In genomic region chr1:42765271-42765670, GRCh38 we compare ENCODE assay signal across 10 cellular contexts. TPM values are rescaled to one million over a fixed set of nuclear protein-coding genes. Genes with fewer than 3 reads are reported as not detected.
DNase-seq lines count a peak whose midpoint lies in the region; ATAC-seq, FAIRE-seq and TF ChIP-seq lines count a peak whose summit lies in the region.
"Had no signal": no experiment of that assay in that cellular context is flagged by ENCODE, and none has a peak within 500 bp of the region (broad histone marks: within the 10 kb centered on the region; RNA-seq: fewer than 3 reads in every experiment).

No MANE protein-coding gene starts in this region.

- peaks cover 18% of the 10 kb centered on the region for H3F3A ChIP-seq in GM23248 (ENCODE audit: insufficient read depth)

- no peaks in the 10 kb centered on the region for H3K9me3 ChIP-seq in GM23248 (ENCODE audit: low read depth)
- no peaks in the 10 kb centered on the region for H3K9me3 ChIP-seq in keratinocyte (ENCODE audit: control insufficient read depth, low read depth, low read length)
- no peaks in the 10 kb centered on the region for H3K9me3 ChIP-seq in spleen

- no peak overlapping the region for H3K27ac Mint-ChIP-seq in WTC11

- in situ Hi-C loops in GM23248 (cut with MboI) = no loop called here

- WGBS in GM23248 (ENCODE audit: low coverage in 1 of 2, low lambda C conversion rate in 2 of 2, missing lambda C conversion rate in 2 of 2), 2 experiments = 2% methylated on average over 7 of the region's 7 CpGs
- WGBS in spleen, 5 donors = 48 to 63% (median 54%) methylated on average over 7 of the region's 7 CpGs

- dilution Hi-C loops in keratinocyte (cut with MboI; ENCODE audit: extremely low pct_ligation_motif_present, low sequenced_read_pairs) = no loop called here

- TF ChIP-seq CTCF in WI38 (IDR thresholded peaks at IDR 0.05; ENCODE audit: low read depth, low read length) = no peak
- TF ChIP-seq CTCF in keratinocyte (optimal IDR thresholded peaks at IDR 0.05 in 1 of 3, IDR thresholded peaks at IDR 0.05 in 1 of 3, conservative IDR thresholded peaks at IDR 0.05 in 1 of 3; ENCODE audit: extremely low read depth in 1 of 3, insufficient read depth in 2 of 3, low read length in 3 of 3) = no peak
- no peak for TF ChIP-seq CTCF in spleen (IDR thresholded peaks at IDR 0.05 in 8 of 11, conservative IDR thresholded peaks at IDR 0.05 in 3 of 11)
- no peak for TF ChIP-seq CTCF in WTC11 (IDR thresholded peaks at IDR 0.05)

- TF ChIP-seq POLR2A in spleen (IDR thresholded peaks at IDR 0.05) (no peak), GM18505 (IDR thresholded peaks at IDR 0.05; ENCODE audit: borderline replicate concordance, extremely low read depth, insufficient read depth, insufficient read length) (no peak)

- H2AFZ ChIP-seq in GM23248 (peak overlapping the region; percentile 71), keratinocyte (ENCODE audit: control insufficient read depth, low read length) (no peak overlapping the region)

- H3K9me1 ChIP-seq in keratinocyte (ENCODE audit: control insufficient read depth, extremely low read depth, insufficient read depth, low read length) = no peaks in the 10 kb centered on the region

- FAIRE-seq in keratinocyte (lab: Jason Lieb, UNC) = no peak
- FAIRE-seq: TTC549 had no signal

- H3K36me3 ChIP-seq in GM23248 (ENCODE audit: low read depth) = peaks cover 5% of the 10 kb centered on the region
- H3K36me3 ChIP-seq in keratinocyte (ENCODE audit: control insufficient read depth in 2 of 2, extremely low read depth in 1 of 2, insufficient read depth in 2 of 2, low read length in 2 of 2) = peaks cover 0 to 3% of the 10 kb centered on the region in 2 experiments
- H3K36me3 ChIP-seq in spleen = peaks cover 0 to 23% (median 6%) of the 10 kb centered on the region in 6 donors

- H3K4me1 ChIP-seq in GM23248 (ENCODE audit: insufficient read depth) = peaks cover 21% of the 10 kb centered on the region
- peaks cover 12% of the 10 kb centered on the region for H3K4me1 ChIP-seq in keratinocyte (ENCODE audit: control insufficient read depth, extremely low read depth, insufficient read depth, low read length)
- peaks cover 27 to 75% (median 51%) of the 10 kb centered on the region in 6 donors for H3K4me1 ChIP-seq in spleen

- DNase-seq in GM23248 = peak; percentile 41
- no peak for DNase-seq in keratinocyte (ENCODE audit: low read depth, low spot score)
- no peak for DNase-seq in spleen
- DNase-seq in WTC11 (ENCODE audit: low spot score) = no peak
- DNase-seq in GF-D8 (lab: John Stamatoyannopoulos, UW) = no peak
- DNase-seq in SW 1271 (lab: John Stamatoyannopoulos, UW) = no peak
- DNase-seq: cerebellar nuclear complex had no signal

- H3K27me3 ChIP-seq in GM23248 (replicated peaks; ENCODE audit: insufficient read depth) (no peaks in the 10 kb centered on the region), keratinocyte (ENCODE audit: control insufficient read depth, extremely low read depth, insufficient read depth, low read length) (no peaks in the 10 kb centered on the region), spleen (replicated peaks in 1 of 7) (no peaks in the 10 kb centered on the region)

- H3K4me3 ChIP-seq in GM23248 (peak overlapping the region; percentile 88), WI38 (ENCODE audit: low read depth, low read length) (peak overlapping the region; percentile 79), keratinocyte (ENCODE audit: control insufficient read depth in 2 of 3, extremely low read depth in 1 of 3, insufficient read depth in 2 of 3, low read depth in 1 of 3, low read length in 3 of 3) (peak overlapping the region; percentile 74 to 93 (median 85)), spleen (peak overlapping the region; percentile 75 to 99 (median 93))

- H3K9me2 ChIP-seq in GM23248 (ENCODE audit: insufficient read depth) = no peaks in the 10 kb centered on the region

- H4K20me1 ChIP-seq in GM23248 (ENCODE audit: insufficient read depth) (no peaks in the 10 kb centered on the region; the same call in 1 of the 2 replicates), keratinocyte (ENCODE audit: control insufficient read depth, extremely low read depth, insufficient read depth, low read length) (no peaks in the 10 kb centered on the region)

- H3K27ac ChIP-seq in GM23248 (peak overlapping the region; percentile 80), keratinocyte (ENCODE audit: control insufficient read depth, insufficient read depth, low read length) (no peak overlapping the region), spleen (peak overlapping the region in 6 of 8 donors; percentile 82 to 95 (median 92))

- H3K79me2 ChIP-seq in GM23248 (ENCODE audit: insufficient read depth) (peaks cover 96% of the 10 kb centered on the region), keratinocyte (ENCODE audit: control insufficient read depth, insufficient read depth, low read length) (peaks cover 41% of the 10 kb centered on the region)

- ATAC-seq in WTC11 = no peak
- no peak for ATAC-seq in GM18505 (IDR thresholded peaks at IDR 0.05; ENCODE audit: unreplicated experiment)

- H3K4me3 Mint-ChIP-seq in WTC11 = no peak overlapping the region

- peak overlapping the region; percentile 91 for H3K4me2 ChIP-seq in GM23248 (ENCODE audit: unreplicated experiment)
- H3K4me2 ChIP-seq in keratinocyte (ENCODE audit: control insufficient read depth, extremely low read depth, insufficient read depth, low read depth, low read length) = peak overlapping the region; percentile 96

- H3K9ac ChIP-seq in GM23248 (peak overlapping the region; percentile 90), keratinocyte (ENCODE audit: control insufficient read depth, extremely low read depth, insufficient read depth, low read length) (peak overlapping the region; percentile 83)

- POLR2A ChIA-PET in WTC11 (lab: Charles Lee) = interaction anchor here (0.9 to 2.9 kb wide), 3 partner anchors 8 to 431 kb away, joined by 3 to 9 read pairs (median 9); partner anchors contain the start of gene YBX1

- intact Hi-C loops in spleen (cut with DNase I; ENCODE audit: low total_unique reads) = loop anchor here (10.0 kb wide), 1 partner anchor 80 kb away; the partner anchor contains the start of gene YBX1

- H3K9me3 Mint-ChIP-seq in WTC11 = no peaks in the 10 kb centered on the region

- peaks cover 12% of the 10 kb centered on the region for H3K36me3 Mint-ChIP-seq in WTC11

- peaks cover 11% of the 10 kb centered on the region for H3K4me1 Mint-ChIP-seq in WTC11

- CTCF ChIA-PET in WTC11 (lab: Charles Lee) = interaction anchor here (0.9 to 3.7 kb wide), 16 partner anchors 8 to 308 kb away, joined by 3 to 42 read pairs (median 9); partner anchors contain the start of genes CCDC30, CLDN19, ERMAP and ZNF691

- H3K27me3 Mint-ChIP-seq in WTC11 (ENCODE audit: low read depth) = no peaks in the 10 kb centered on the region

RNA-seq across cellular contexts. Expression of gene P3H1, which starts 1.6 kb away (rescaled TPM):
- total RNA-seq in GM23248 (2014; rRNA removed; shearing (Covaris generic)) = 222 and 257 TPM in 2 replicates
- 194 and 197 TPM in 2 replicates for polyA plus RNA-seq in GM23248 (2016; fragmentation: Nextera tagmentation; extraction: Ambion mirVana)
- 24.4 to 34.1 TPM (median 34.0 TPM) in 3 replicates for polyA plus RNA-seq in keratinocyte
- 5.4 TPM for polyA plus RNA-seq in keratinocyte (2011; ENCODE audit: low read depth)
- 11.8 and 17.2 TPM in 2 replicates for polyA plus RNA-seq in keratinocyte (2011; cell fraction: cytosol; rRNA removed)
- polyA plus RNA-seq in keratinocyte (2011; cell fraction: nucleus; rRNA removed) = 72.1 and 80.9 TPM in 2 replicates
- polyA plus RNA-seq in keratinocyte (2012; ENCODE audit: low replicate concordance) = 8.7 and 25.3 TPM in 2 replicates
- 36.5 to 45.8 TPM (median 36.6 TPM) in 3 replicates for polyA minus RNA-seq in keratinocyte
- polyA minus RNA-seq in keratinocyte (2011; cell fraction: cytosol; rRNA and poly(A)+ RNA removed) = 48.2 TPM
- 53.0 and 59.9 TPM in 2 replicates for polyA minus RNA-seq in keratinocyte (2011; cell fraction: nucleus; rRNA and poly(A)+ RNA removed)
- total RNA-seq in spleen = 10 to 100 TPM; 38.4 to 55.8 (median 41.5) TPM
- 10 to 100 TPM; 35.1 to 51.6 (median 47.3) TPM for polyA plus RNA-seq in spleen
- 78.1 to 95.1 TPM (median 80.3 TPM) in 3 replicates for total RNA-seq in WTC11 (2021)

RNA-seq across cellular contexts. Expression of gene C1orf50, which starts 1.8 kb away (rescaled TPM):
- 2.7 and 3.4 TPM in 2 replicates for total RNA-seq in GM23248 (2014; rRNA removed; shearing (Covaris generic))
- polyA plus RNA-seq in GM23248 (2016; fragmentation: Nextera tagmentation; extraction: Ambion mirVana) (8.1 and 10.5 TPM in 2 replicates), keratinocyte (6.1 to 9.8 TPM (median 9.6 TPM) in 3 replicates), spleen (1 to 10 TPM; 1.5 to 3.4 (median 3.4) TPM)
- 1.3 TPM for polyA plus RNA-seq in keratinocyte (2011; ENCODE audit: low read depth)
- 6.9 and 13.6 TPM in 2 replicates for polyA plus RNA-seq in keratinocyte (2011; cell fraction: cytosol; rRNA removed)
- 4.9 and 6.0 TPM in 2 replicates for polyA plus RNA-seq in keratinocyte (2011; cell fraction: nucleus; rRNA removed)
- 2.0 and 3.2 TPM in 2 replicates for polyA plus RNA-seq in keratinocyte (2012; ENCODE audit: low replicate concordance)
- polyA minus RNA-seq in keratinocyte = 0.33 to 4.0 TPM (median 2.7 TPM) in 3 replicates
- 1.2 TPM for polyA minus RNA-seq in keratinocyte (2011; cell fraction: cytosol; rRNA and poly(A)+ RNA removed)
- polyA minus RNA-seq in keratinocyte (2011; cell fraction: nucleus; rRNA and poly(A)+ RNA removed) = 0.95 and 1.3 TPM in 2 replicates
- total RNA-seq in spleen (1 to 10 TPM; 3.1 to 9.8 (median 5.1) TPM), WTC11 (2021) (5.1 to 6.3 TPM (median 5.3 TPM) in 3 replicates)

RNA-seq across cellular contexts. Expression of gene TMEM269, which starts 19.5 kb away (rescaled TPM):
- not detected in 2 replicates for total RNA-seq in GM23248 (2014; rRNA removed; shearing (Covaris generic))
- polyA plus RNA-seq in GM23248 (2016; fragmentation: Nextera tagmentation; extraction: Ambion mirVana) = 0.14 TPM in 1 of 2 replicates, not detected in the other
- 0.12 TPM in 1 of 3 replicates, not detected in the others for polyA plus RNA-seq in keratinocyte
- polyA plus RNA-seq in keratinocyte (2011; ENCODE audit: low read depth) = 0.07 TPM
- 0.02 TPM in 1 of 2 replicates, not detected in the other for polyA plus RNA-seq in keratinocyte (2011; cell fraction: cytosol; rRNA removed)
- polyA plus RNA-seq in keratinocyte (2011; cell fraction: nucleus; rRNA removed) = 0.12 and 0.18 TPM in 2 replicates
- 0.23 TPM in 1 of 2 replicates, not detected in the other for polyA plus RNA-seq in keratinocyte (2012; ENCODE audit: low replicate concordance)
- polyA minus RNA-seq in keratinocyte = not detected in 3 replicates
- polyA minus RNA-seq in keratinocyte (2011; cell fraction: cytosol; rRNA and poly(A)+ RNA removed) = not detected
- not detected in 2 replicates for polyA minus RNA-seq in keratinocyte (2011; cell fraction: nucleus; rRNA and poly(A)+ RNA removed)
- 1 to 10 TPM in 1 of 7 donors, under 1 TPM in 5, not detected in 1; 0.23 to 1.6 (median 0.27) TPM for total RNA-seq in spleen
- polyA plus RNA-seq in spleen = under 1 TPM; 0.03 to 0.09 (median 0.06) TPM
- total RNA-seq in WTC11 (2021) = 0.57 to 0.85 TPM (median 0.73 TPM) in 3 replicates

RNA-seq across cellular contexts. Expression of gene CLDN19, which starts 25.2 kb away (rescaled TPM):
- not detected in 2 replicates for total RNA-seq in GM23248 (2014; rRNA removed; shearing (Covaris generic))
- polyA plus RNA-seq in GM23248 (2016; fragmentation: Nextera tagmentation; extraction: Ambion mirVana) (not detected in 2 replicates), keratinocyte (0.06 TPM in 1 of 3 replicates, not detected in the others), spleen (under 1 TPM in 1 of 3 donors, not detected in 2; 0.26 TPM)
- not detected for polyA plus RNA-seq in keratinocyte (2011; ENCODE audit: low read depth)
- not detected in 2 replicates for polyA plus RNA-seq in keratinocyte (2011; cell fraction: cytosol; rRNA removed)
- not detected in 2 replicates for polyA plus RNA-seq in keratinocyte (2011; cell fraction: nucleus; rRNA removed)
- polyA plus RNA-seq in keratinocyte (2012; ENCODE audit: low replicate concordance) = not detected in 2 replicates
- 0.07 TPM in 1 of 3 replicates, not detected in the others for polyA minus RNA-seq in keratinocyte
- polyA minus RNA-seq in keratinocyte (2011; cell fraction: cytosol; rRNA and poly(A)+ RNA removed) = not detected
- 0.16 TPM in 1 of 2 replicates, not detected in the other for polyA minus RNA-seq in keratinocyte (2011; cell fraction: nucleus; rRNA and poly(A)+ RNA removed)
- total RNA-seq in spleen (under 1 TPM in 1 of 7 donors, not detected in 6; 0.28 TPM), WTC11 (2021) (8.1 to 15.9 TPM (median 14.7 TPM) in 3 replicates)

RNA-seq across cellular contexts. Expression of gene ERMAP, which starts 51.7 kb away (rescaled TPM):
- total RNA-seq in GM23248 (2014; rRNA removed; shearing (Covaris generic)) = 18.4 and 26.9 TPM in 2 replicates
- polyA plus RNA-seq in GM23248 (2016; fragmentation: Nextera tagmentation; extraction: Ambion mirVana) = 7.0 and 7.9 TPM in 2 replicates
- 5.6 to 6.5 TPM (median 6.3 TPM) in 3 replicates for polyA plus RNA-seq in keratinocyte
- 1.9 TPM for polyA plus RNA-seq in keratinocyte (2011; ENCODE audit: low read depth)
- polyA plus RNA-seq in keratinocyte (2011; cell fraction: cytosol; rRNA removed) = 4.8 and 6.2 TPM in 2 replicates
- 13.6 and 14.7 TPM in 2 replicates for polyA plus RNA-seq in keratinocyte (2011; cell fraction: nucleus; rRNA removed)
- 3.6 and 4.0 TPM in 2 replicates for polyA plus RNA-seq in keratinocyte (2012; ENCODE audit: low replicate concordance)
- polyA minus RNA-seq in keratinocyte = 5.7 to 7.4 TPM (median 5.7 TPM) in 3 replicates
- 4.8 TPM for polyA minus RNA-seq in keratinocyte (2011; cell fraction: cytosol; rRNA and poly(A)+ RNA removed)
- 5.6 and 10.5 TPM in 2 replicates for polyA minus RNA-seq in keratinocyte (2011; cell fraction: nucleus; rRNA and poly(A)+ RNA removed)
- 10 to 100 TPM; 11.0 to 19.3 (median 15.4) TPM for total RNA-seq in spleen
- 1 to 10 TPM; 3.0 to 4.8 (median 4.4) TPM for polyA plus RNA-seq in spleen
- 2.6 to 4.2 TPM (median 3.1 TPM) in 3 replicates for total RNA-seq in WTC11 (2021)
